17 cellular contexts compared by ENCODE assay signal in the genomic region with DNA sequence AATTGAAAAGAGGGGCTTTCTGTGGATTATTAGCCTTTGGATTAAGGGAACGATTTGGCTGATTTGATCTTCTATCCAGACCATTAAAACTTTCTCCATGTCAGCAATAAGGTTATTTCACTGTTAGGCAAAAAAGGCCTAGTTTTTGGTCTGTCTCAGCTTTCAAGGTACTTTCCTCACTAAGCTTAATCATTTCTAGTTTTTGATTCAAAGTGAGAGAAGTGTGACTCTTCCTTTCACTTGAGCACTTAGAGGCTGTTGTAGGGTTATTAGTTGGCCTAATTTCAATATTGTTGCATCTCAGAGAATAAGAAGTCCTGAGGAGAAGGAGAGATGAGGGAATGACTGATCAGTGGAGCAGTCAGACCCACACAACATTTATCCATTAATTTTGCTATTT.
"Had no signal": no experiment of that assay in that cellular context is flagged by ENCODE, and none has a peak within 500 bp of the region (broad histone marks: within the 10 kb centered on the region; RNA-seq: fewer than 3 reads in every experiment).

No MANE protein-coding gene starts in this region.

- H3K27me3 Mint-ChIP-seq: activated CD4-positive, alpha-beta T cell treated with anti-CD3 and anti-CD28 coated beads, Interleukin-2, amount 10 ng/mL, durations not matched to agents 7 days and 5 days; activated naive CD8-positive, alpha-beta T cell treated with anti-CD3 and anti-CD28 coated beads, Interleukin-2, amount 50 U/mL, for 24 hours; dendritic cell treated with granulocyte-macrophage colony-stimulating factor and Interleukin-4, amounts not matched to agents 40 ng/mL and 50 ng/mL, for 4 days; naive thymus-derived CD8-positive, alpha-beta T cell; stimulated activated memory B cell treated with anti-CD40 and anti-IgM and Interleukin-4, amounts not matched to agents 10 μg/mL and 1 μg/mL and 100 μg/mL, for 72 hours had no signal

- ATAC-seq: activated naive CD8-positive, alpha-beta T cell treated with anti-CD3 and anti-CD28 coated beads, Interleukin-2, amount 50 U/mL, for 24 hours; foreskin keratinocyte; naive thymus-derived CD8-positive, alpha-beta T cell; stimulated activated memory B cell treated with anti-CD40 and anti-IgM and Interleukin-4, amounts not matched to agents 10 μg/mL and 1 μg/mL and 100 μg/mL, for 72 hours; WTC11 had no signal

- H3K4me3 Mint-ChIP-seq: activated CD4-positive, alpha-beta T cell treated with anti-CD3 and anti-CD28 coated beads, Interleukin-2, amount 10 ng/mL, durations not matched to agents 7 days and 5 days; activated naive CD4-positive, alpha-beta T cell treated with anti-CD3 and anti-CD28 coated beads for 36 hours; activated naive CD8-positive, alpha-beta T cell treated with anti-CD3 and anti-CD28 coated beads, Interleukin-2, amount 50 U/mL, for 24 hours; dendritic cell treated with granulocyte-macrophage colony-stimulating factor and Interleukin-4, amounts not matched to agents 40 ng/mL and 50 ng/mL, for 4 days; naive thymus-derived CD8-positive, alpha-beta T cell; stimulated activated memory B cell treated with anti-CD40 and anti-IgM and Interleukin-4, amounts not matched to agents 10 μg/mL and 1 μg/mL and 100 μg/mL, for 72 hours; WTC11 had no signal

- H3K27ac Mint-ChIP-seq: activated CD4-positive, alpha-beta T cell treated with anti-CD3 and anti-CD28 coated beads, Interleukin-2, amount 10 ng/mL, durations not matched to agents 7 days and 5 days; activated naive CD4-positive, alpha-beta T cell treated with anti-CD3 and anti-CD28 coated beads for 36 hours; activated naive CD8-positive, alpha-beta T cell treated with anti-CD3 and anti-CD28 coated beads, Interleukin-2, amount 50 U/mL, for 24 hours; dendritic cell treated with granulocyte-macrophage colony-stimulating factor and Interleukin-4, amounts not matched to agents 40 ng/mL and 50 ng/mL, for 4 days; naive thymus-derived CD8-positive, alpha-beta T cell; stimulated activated memory B cell treated with anti-CD40 and anti-IgM and Interleukin-4, amounts not matched to agents 10 μg/mL and 1 μg/mL and 100 μg/mL, for 72 hours; WTC11 had no signal

- H3K36me3 Mint-ChIP-seq: naive thymus-derived CD8-positive, alpha-beta T cell; stimulated activated memory B cell treated with anti-CD40 and anti-IgM and Interleukin-4, amounts not matched to agents 10 μg/mL and 1 μg/mL and 100 μg/mL, for 72 hours had no signal

- DNase-seq: activated CD4-positive, alpha-beta T cell treated with anti-CD3 and anti-CD28 coated beads, Interleukin-2, amount 10 ng/mL, durations not matched to agents 7 days and 5 days; activated CD8-positive, alpha-beta memory T cell treated with anti-CD3 and anti-CD28 coated beads for 24 hours; activated naive CD4-positive, alpha-beta T cell treated with anti-CD3 and anti-CD28 coated beads for 36 hours; activated naive CD8-positive, alpha-beta T cell treated with anti-CD3 and anti-CD28 coated beads, Interleukin-2, amount 50 U/mL, for 24 hours; aorta; cerebellar nuclear complex; effector memory CD4-positive, alpha-beta T cell; foreskin keratinocyte; head of caudate nucleus; kidney glomerular epithelial cell; mesenchymal stem cell; naive thymus-derived CD8-positive, alpha-beta T cell; posterior cingulate gyrus; thyroid gland had no signal

- H3K4me1 Mint-ChIP-seq: activated CD4-positive, alpha-beta T cell treated with anti-CD3 and anti-CD28 coated beads, Interleukin-2, amount 10 ng/mL, durations not matched to agents 7 days and 5 days; activated naive CD8-positive, alpha-beta T cell treated with anti-CD3 and anti-CD28 coated beads, Interleukin-2, amount 50 U/mL, for 24 hours; naive thymus-derived CD8-positive, alpha-beta T cell; stimulated activated memory B cell treated with anti-CD40 and anti-IgM and Interleukin-4, amounts not matched to agents 10 μg/mL and 1 μg/mL and 100 μg/mL, for 72 hours had no signal
